In the genomic region with DNA sequence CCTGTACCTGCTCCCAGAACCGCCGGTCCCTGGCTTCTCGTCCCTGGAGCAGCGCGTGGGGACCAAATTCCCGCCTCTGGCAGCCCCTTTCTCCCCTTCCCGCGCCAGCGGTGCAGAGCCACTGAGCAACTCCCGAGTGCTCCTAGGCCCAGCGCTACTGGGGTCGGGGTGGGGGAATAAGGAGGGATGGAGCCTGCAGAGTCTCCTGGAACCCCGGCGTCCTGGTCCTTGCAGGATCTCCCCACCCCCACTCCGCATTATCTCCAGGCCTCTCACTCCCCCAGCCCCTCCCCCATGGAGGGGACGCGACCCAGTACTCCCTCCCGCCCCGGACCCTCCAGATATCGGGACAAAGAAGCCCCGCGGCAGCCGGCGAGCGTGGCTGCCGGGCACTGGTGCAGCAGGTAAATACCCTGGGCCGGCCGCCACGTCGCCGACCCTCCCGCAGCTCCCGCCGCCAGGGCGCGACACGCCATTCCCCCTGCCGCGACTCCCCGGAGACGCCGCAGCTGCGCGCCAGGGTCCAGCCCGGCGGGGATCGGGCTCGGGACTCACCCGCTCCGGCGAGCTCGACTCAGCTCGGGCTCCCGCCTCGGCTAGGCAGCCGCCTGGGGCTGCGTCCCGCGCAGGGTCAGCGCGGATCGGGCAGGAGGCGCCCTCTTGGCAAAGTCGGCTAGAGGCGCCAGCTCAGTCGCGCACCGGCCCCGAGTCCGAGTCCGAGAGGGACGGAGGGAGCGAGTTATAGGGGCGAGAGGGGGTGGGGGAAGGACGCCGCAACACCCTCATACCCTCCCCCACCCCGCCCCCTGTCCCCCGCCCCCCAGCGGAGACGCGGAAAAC, we compare ENCODE assay signal across 8 cellular contexts. TPM values are rescaled to one million over a fixed set of nuclear protein-coding genes. Genes with fewer than 3 reads are reported as not detected.
A peak's percentile ranks its signal among the peaks of the same experiment; 100 is the strongest.
DNase-seq lines count a peak whose midpoint lies in the region; ATAC-seq and TF ChIP-seq lines count a peak whose summit lies in the region.

No MANE protein-coding gene starts in this region.

- ATAC-seq in activated CD4-positive, alpha-beta T cell treated with anti-CD3 and anti-CD28 coated beads for 36 hours, result peak; percentile 63
- ATAC-seq in GM18858 (IDR thresholded peaks at IDR 0.05; ENCODE audit: unreplicated experiment) (no peak), HG02623 (IDR thresholded peaks at IDR 0.05; ENCODE audit: unreplicated experiment) (no peak), HG03565 (IDR thresholded peaks at IDR 0.05; ENCODE audit: unreplicated experiment) (no peak)

- POLR2A ChIA-PET in activated CD4-positive, alpha-beta T cell treated with anti-CD3 and anti-CD28 coated beads for 36 hours (lab: Charles Lee), result no interaction called here

- H3K27me3 Mint-ChIP-seq in activated CD4-positive, alpha-beta T cell treated with anti-CD3 and anti-CD28 coated beads for 36 hours, result peaks cover 62% of the 10 kb centered on the region
- H3K27me3 Mint-ChIP-seq in glutamatergic neuron (ENCODE audit: unreplicated experiment) (peaks cover 15% of the 10 kb centered on the region), progenitor cell of endocrine pancreas (peaks cover 84% of the 10 kb centered on the region)

- CTCF ChIA-PET in activated CD4-positive, alpha-beta T cell treated with anti-CD3 and anti-CD28 coated beads for 36 hours (lab: Charles Lee), result interaction anchor here (0.6 to 1.2 kb wide), 2 partner anchors 14 to 41 kb away, joined by 3 read pairs; no protein-coding TSS in a partner anchor

- intact Hi-C loops in activated CD4-positive, alpha-beta T cell treated with anti-CD3 and anti-CD28 coated beads for 36 hours (cut with DNase I, micrococcal nuclease), result loop anchor here in 1 of 2 experiments (10.0 kb wide), 1 partner anchor 178 kb away; a partner anchor contains a TSS

- H3K27ac Mint-ChIP-seq in activated CD4-positive, alpha-beta T cell treated with anti-CD3 and anti-CD28 coated beads for 36 hours, result no peak overlapping the region
- H3K27ac Mint-ChIP-seq in glutamatergic neuron (ENCODE audit: unreplicated experiment) (no peak overlapping the region), progenitor cell of endocrine pancreas (no peak overlapping the region)

- H3K4me3 Mint-ChIP-seq in activated CD4-positive, alpha-beta T cell treated with anti-CD3 and anti-CD28 coated beads for 36 hours, result no peak overlapping the region
- H3K4me3 Mint-ChIP-seq in glutamatergic neuron (ENCODE audit: unreplicated experiment) (peak overlapping the region; percentile 65), progenitor cell of endocrine pancreas (ENCODE audit: low read depth) (peak overlapping the region; percentile 59)

- no peaks in the 10 kb centered on the region for H3K9me3 Mint-ChIP-seq in activated CD4-positive, alpha-beta T cell treated with anti-CD3 and anti-CD28 coated beads for 36 hours (ENCODE audit: low read depth)
- H3K9me3 Mint-ChIP-seq in glutamatergic neuron (ENCODE audit: unreplicated experiment), result peaks cover 5% of the 10 kb centered on the region
- no peaks in the 10 kb centered on the region for H3K9me3 Mint-ChIP-seq in progenitor cell of endocrine pancreas (ENCODE audit: low read depth)

- no peaks in the 10 kb centered on the region for H3K36me3 Mint-ChIP-seq in activated CD4-positive, alpha-beta T cell treated with anti-CD3 and anti-CD28 coated beads for 36 hours (ENCODE audit: low read depth)
- H3K36me3 Mint-ChIP-seq in glutamatergic neuron (ENCODE audit: unreplicated experiment), result no peaks in the 10 kb centered on the region
- no peaks in the 10 kb centered on the region for H3K36me3 Mint-ChIP-seq in progenitor cell of endocrine pancreas (ENCODE audit: insufficient read depth)

- TF ChIP-seq CTCF in glutamatergic neuron (IDR thresholded peaks at IDR 0.05; ENCODE audit: partially characterized antibody, unreplicated experiment), result no peak
- TF ChIP-seq CTCF in progenitor cell of endocrine pancreas (IDR thresholded peaks at IDR 0.05; ENCODE audit: unreplicated experiment), result peak; percentile 27

- peaks cover 10% of the 10 kb centered on the region for H3K4me1 Mint-ChIP-seq in activated CD4-positive, alpha-beta T cell treated with anti-CD3 and anti-CD28 coated beads for 36 hours
- peaks cover 21% of the 10 kb centered on the region for H3K4me1 Mint-ChIP-seq in glutamatergic neuron (ENCODE audit: low read depth, unreplicated experiment)
- H3K4me1 Mint-ChIP-seq in progenitor cell of endocrine pancreas (ENCODE audit: low read depth), result peaks cover 2% of the 10 kb centered on the region

- peak; percentile 42 for DNase-seq in activated CD4-positive, alpha-beta T cell treated with anti-CD3 and anti-CD28 coated beads for 36 hours
- DNase-seq in activated CD4-positive, alpha-beta T cell treated with anti-CD3 and anti-CD28 coated beads, Interleukin-2, amount 50 U/mL, for 1 hour, result no peak
- peak; percentile 69 for DNase-seq in activated CD8-positive, alpha-beta memory T cell treated with anti-CD3 and anti-CD28 coated beads for 24 hours
- DNase-seq in glutamatergic neuron, result peak; percentile 75
- peak; percentile 47 for DNase-seq in progenitor cell of endocrine pancreas (ENCODE audit: low spot score, unreplicated experiment)

RNA-seq across cellular contexts. Expression of a gene that starts 1.2 kb away (rescaled TPM):
- total RNA-seq in activated CD4-positive, alpha-beta T cell treated with anti-CD3 and anti-CD28 coated beads for 36 hours, result not detected
- 11.1 TPM for total RNA-seq in glutamatergic neuron (ENCODE audit: unreplicated experiment)
- 0.98 and 1.2 TPM in 2 replicates for total RNA-seq in progenitor cell of endocrine pancreas
